Comparison of ENCODE assay signal across 6 cellular contexts in genomic region chr17:39925282-39926134, GRCh38. TPM values are rescaled to one million over a fixed set of nuclear protein-coding genes. Genes with fewer than 3 reads are reported as not detected.
DNase-seq lines count a peak whose midpoint lies in the region; ATAC-seq and TF ChIP-seq lines count a peak whose summit lies in the region.

No MANE protein-coding gene starts in this region.

- H3K4me3 ChIP-seq in DND-41 (ENCODE audit: low read depth in 1 of 2, low read length in 2 of 2), result peak overlapping the region in 1 of 2 experiments; percentile 97; a peak in 2 of 4 replicates
- peak overlapping the region; percentile 87 for H3K4me3 ChIP-seq in lower lobe of right lung

- in situ Hi-C loops in KBM-7 (cut with MboI; ENCODE audit: low pct_unique_long_range_greater_than_20kb, low sequenced_read_pairs), result no loop called here

- no peak overlapping the region for H2AFZ ChIP-seq in DND-41 (ENCODE audit: low read depth, low read length)

- no peak for ATAC-seq in DND-41 (ENCODE audit: insufficient read depth, low read depth)
- ATAC-seq in SK-N-SH treated with all-trans-retinoic acid at 6 μM for 48 hours, result no peak
- ATAC-seq in lower lobe of right lung, result no peak

- peaks cover 49% of the 10 kb centered on the region for H4K20me1 ChIP-seq in DND-41 (ENCODE audit: insufficient read depth, low read length)

- H3K4me2 ChIP-seq in DND-41 (ENCODE audit: insufficient read depth, low read length), result peak overlapping the region; percentile 97

- peaks cover 50% of the 10 kb centered on the region for H3K79me2 ChIP-seq in DND-41 (ENCODE audit: insufficient read depth, low read length)

- intact Hi-C loops in lower lobe of right lung (cut with DNase I), result no loop called here

- H3K9me3 ChIP-seq in DND-41 (ENCODE audit: insufficient read depth, low read length, severe bottlenecking) (no peaks in the 10 kb centered on the region), lower lobe of right lung (no peaks in the 10 kb centered on the region)

- H3K27me3 ChIP-seq in DND-41 (ENCODE audit: insufficient read depth, low read length, poor library complexity) (no peaks in the 10 kb centered on the region), lower lobe of right lung (ENCODE audit: low read depth) (no peaks in the 10 kb centered on the region)

- H3K27ac ChIP-seq in DND-41 (ENCODE audit: low read length), result peak overlapping the region; percentile 87
- peak overlapping the region; percentile 96 for H3K27ac ChIP-seq in lower lobe of right lung

- DNase-seq in DND-41 (peak; percentile 32), lower lobe of right lung (no peak), AG08396 (ENCODE audit: low spot score) (no peak), KBM-7 (no peak)
- DNase-seq in NK-92 treated with Interleukin-12 subunit alpha and Interleukin-12 subunit beta, amount 100 ng/mL, for 24 hours (lab: John Stamatoyannopoulos, UW), result no peak

- H3K4me1 ChIP-seq in DND-41 (ENCODE audit: insufficient read depth, low read length), result peaks cover 47% of the 10 kb centered on the region
- peaks cover 54% of the 10 kb centered on the region for H3K4me1 ChIP-seq in lower lobe of right lung

- TF ChIP-seq CTCF in DND-41 (IDR thresholded peaks at IDR 0.05; ENCODE audit: borderline replicate concordance, extremely low read depth, low read length, poor library complexity, severe bottlenecking), result no peak
- no peak for TF ChIP-seq CTCF in lower lobe of right lung (IDR thresholded peaks at IDR 0.05)

- peak overlapping the region; percentile 83 for H3K9ac ChIP-seq in DND-41 (ENCODE audit: low read depth, low read length)

- H3K36me3 ChIP-seq in DND-41 (ENCODE audit: insufficient read depth, low read length) (peaks cover 49% of the 10 kb centered on the region), lower lobe of right lung (peaks cover 37% of the 10 kb centered on the region)

TF ChIP-seq in SK-N-SH treated with all-trans-retinoic acid at 6 μM for 48 hours, 23 proteins besides CTCF, POLR2A, EP300 and RAD21:
- TF ChIP-seq ZNF70 (CRISPR knock-in tag; IDR thresholded peaks at IDR 0.05) (peak; percentile 80), SNAI2 (CRISPR knock-in tag; IDR thresholded peaks at IDR 0.05) (no peak), OSR1 (CRISPR knock-in tag; IDR thresholded peaks at IDR 0.05) (no peak), ESRRG (CRISPR knock-in tag; IDR thresholded peaks at IDR 0.05) (no peak)

RNA-seq across cellular contexts. Expression of gene ORMDL3, which starts 1.9 kb away (rescaled TPM):
- 61.3 TPM for total RNA-seq in lower lobe of right lung

RNA-seq across cellular contexts. Expression of gene LRRC3C, which starts 2.0 kb away (rescaled TPM):
- total RNA-seq in lower lobe of right lung, result not detected

RNA-seq across cellular contexts. Expression of gene GSDMB, which starts 7.1 kb away (rescaled TPM):
- 11.1 TPM for total RNA-seq in lower lobe of right lung

RNA-seq across cellular contexts. Expression of gene GSDMA, which starts 37.3 kb away (rescaled TPM):
- total RNA-seq in lower lobe of right lung, result 0.62 TPM

RNA-seq across cellular contexts. Expression of gene PSMD3, which starts 55.1 kb away (rescaled TPM):
- total RNA-seq in lower lobe of right lung, result 79.3 TPM
